In the genomic region with DNA sequence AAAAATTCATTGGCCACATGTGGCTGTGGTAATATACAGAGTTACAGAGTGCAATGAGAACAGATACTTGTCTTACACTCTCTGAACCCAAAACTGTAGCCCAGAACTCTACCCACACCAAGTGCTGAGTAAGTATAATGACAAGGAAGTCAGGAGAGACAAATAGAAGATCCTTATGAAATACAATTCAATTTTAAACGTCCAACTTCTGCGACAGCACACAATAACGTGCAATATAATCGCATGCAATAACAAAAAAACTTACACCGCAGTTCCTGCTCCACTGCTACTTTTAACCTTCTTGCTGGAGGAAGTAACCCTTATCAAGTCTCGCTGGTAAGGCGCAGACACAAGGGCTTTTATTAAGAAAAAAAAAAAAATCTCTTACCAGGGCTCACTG, we compare ENCODE assay signal across 8 cellular contexts. TPM values are rescaled to one million over a fixed set of nuclear protein-coding genes. Genes with fewer than 3 reads are reported as not detected.
DNase-seq lines count a peak whose midpoint lies in the region; ATAC-seq, FAIRE-seq and TF ChIP-seq lines count a peak whose summit lies in the region.

No MANE protein-coding gene starts in this region.

- H3K9me3 ChIP-seq in ascending aorta (no peaks in the 10 kb centered on the region), lung (ENCODE audit: control insufficient read depth in 2 of 2, insufficient read depth in 1 of 2, low read length in 1 of 2) (no peaks in the 10 kb centered on the region)

- no peaks in the 10 kb centered on the region for H3K36me3 Mint-ChIP-seq in stimulated activated naive CD8-positive, alpha-beta T cell treated with anti-CD3 and anti-CD28 coated beads, Interleukin-15, Interleukin-2, amounts not matched to agents 100 ng/mL and 50 ng/mL, for 24 hours (ENCODE audit: low read depth)

- no peak for ATAC-seq in stimulated activated naive CD8-positive, alpha-beta T cell treated with anti-CD3 and anti-CD28 coated beads, Interleukin-15, Interleukin-2, amounts not matched to agents 100 U/mL and 50 U/mL, for 24 hours
- ATAC-seq in lung (ENCODE audit: insufficient read depth, low FRiP score): no peak

- TF ChIP-seq CTCF in ascending aorta (IDR thresholded peaks at IDR 0.05) (no peak), lung (IDR thresholded peaks at IDR 0.05; ENCODE audit: control extremely low read depth, extremely low read depth) (no peak)

- H3K4me1 ChIP-seq in ascending aorta (peaks cover 12 to 17% of the 10 kb centered on the region in 2 donors), lung (ENCODE audit: control insufficient read depth in 2 of 2, insufficient read depth in 2 of 2, low read length in 2 of 2) (peaks cover 13 to 14% of the 10 kb centered on the region in 2 donors)

- no peaks in the 10 kb centered on the region for H3K9me3 Mint-ChIP-seq in stimulated activated naive CD8-positive, alpha-beta T cell treated with anti-CD3 and anti-CD28 coated beads, Interleukin-15, Interleukin-2, amounts not matched to agents 100 ng/mL and 50 ng/mL, for 24 hours

- H3K27me3 ChIP-seq in ascending aorta (no peaks in the 10 kb centered on the region), lung (ENCODE audit: control insufficient read depth, insufficient read depth) (no peaks in the 10 kb centered on the region)

- intact Hi-C loops in ascending aorta (cut with DNase I): loop anchor here (5.0 kb wide), 1 partner anchor 286 kb away; the partner anchor contains the start of gene RPS6KA2

- H3K36me3 ChIP-seq in ascending aorta: peaks cover 5 to 9% of the 10 kb centered on the region in 2 donors
- H3K36me3 ChIP-seq in lung (ENCODE audit: control insufficient read depth in 2 of 2, insufficient read depth in 2 of 2, low read length in 2 of 2): peaks cover 3 to 8% of the 10 kb centered on the region in 2 donors

- WGBS in lung, 2 donors: 3 to 12% methylated on average over 7 of the region's 7 CpGs

- H3K4me3 ChIP-seq in ascending aorta: peak overlapping the region; percentile 66 to 85
- peak overlapping the region; percentile 37 for H3K4me3 ChIP-seq in lung

- FAIRE-seq in HTR-8/SVneo (lab: Jason Lieb, UNC): no peak

- H3K27ac Mint-ChIP-seq in stimulated activated naive CD8-positive, alpha-beta T cell treated with anti-CD3 and anti-CD28 coated beads, Interleukin-15, Interleukin-2, amounts not matched to agents 100 ng/mL and 50 ng/mL, for 24 hours: peak overlapping the region; percentile 85

- H3K4me3 Mint-ChIP-seq in stimulated activated naive CD8-positive, alpha-beta T cell treated with anti-CD3 and anti-CD28 coated beads, Interleukin-15, Interleukin-2, amounts not matched to agents 100 ng/mL and 50 ng/mL, for 24 hours: peak overlapping the region; percentile 88

- peaks cover 11% of the 10 kb centered on the region for H3K4me1 Mint-ChIP-seq in stimulated activated naive CD8-positive, alpha-beta T cell treated with anti-CD3 and anti-CD28 coated beads, Interleukin-15, Interleukin-2, amounts not matched to agents 100 ng/mL and 50 ng/mL, for 24 hours (ENCODE audit: low read depth)

- DNase-seq in stimulated activated naive CD8-positive, alpha-beta T cell treated with anti-CD3 and anti-CD28 coated beads, Interleukin-15, Interleukin-2, amounts not matched to agents 100 U/mL and 50 U/mL, for 24 hours: no peak
- DNase-seq in ascending aorta (ENCODE audit: low spot score in 2 of 2) (no peak), lung (ENCODE audit: low spot score) (no peak), HTR-8/SVneo (ENCODE audit: insufficient read length, low spot score) (no peak), midbrain (lab: John Stamatoyannopoulos, UW) (no peak), HK-2 (ENCODE audit: unreplicated experiment) (no peak)
- DNase-seq in stimulated activated CD4-positive, alpha-beta T cell treated with anti-CD3 and anti-CD28 coated beads, Interleukin-4, amount 100 ng/mL, for 1 hour: no peak

- H3K27me3 Mint-ChIP-seq in stimulated activated naive CD8-positive, alpha-beta T cell treated with anti-CD3 and anti-CD28 coated beads, Interleukin-15, Interleukin-2, amounts not matched to agents 100 ng/mL and 50 ng/mL, for 24 hours: no peaks in the 10 kb centered on the region

- peak overlapping the region; percentile 3 to 94 for H3K27ac ChIP-seq in ascending aorta
- no peak overlapping the region for H3K27ac ChIP-seq in lung (ENCODE audit: low read depth in 1 of 2, low read length in 1 of 2)

RNA-seq across cellular contexts. Expression of gene SFT2D1, which starts 0.9 kb away (rescaled TPM):
- 77.7 TPM for total RNA-seq in ascending aorta
- total RNA-seq in lung: 10 to 100 TPM; 40.8 to 47.0 TPM
- 10 to 100 TPM; 70.5 to 81.2 TPM for polyA plus RNA-seq in lung

RNA-seq across cellular contexts. Expression of gene PRR18, which starts 33.3 kb away (rescaled TPM):
- total RNA-seq in ascending aorta (not detected), lung (1 to 10 TPM; 1.3 to 2.9 TPM)
- under 1 TPM; 0.33 to 0.49 TPM for polyA plus RNA-seq in lung

RNA-seq across cellular contexts. Expression of gene MPC1, which starts 41.3 kb away (rescaled TPM):
- total RNA-seq in ascending aorta: 23.8 TPM
- total RNA-seq in lung: 10 to 100 TPM; 30.1 to 60.8 TPM
- 100 to 1,000 TPM in 1 of 2 donors, 10 to 100 TPM in 1; 52.3 to 103 TPM for polyA plus RNA-seq in lung

Comparison
In these comparisons a context has a peak if more than half of its experiments do, and no peak if none do; other contexts are left out.
1. H3K27ac ChIP-seq: peak in ascending aorta (2 of 2); none in lung (0 of 2).